Comparison of ENCODE assay signal across 9 cellular contexts in genomic region chr6:33789550-33789895, GRCh38. TPM values are rescaled to one million over a fixed set of nuclear protein-coding genes. Genes with fewer than 3 reads are reported as not detected.
DNase-seq lines count a peak whose midpoint lies in the region; ATAC-seq and TF ChIP-seq lines count a peak whose summit lies in the region.
"Had no signal": no experiment of that assay in that cellular context is flagged by ENCODE, and none has a peak within 500 bp of the region (broad histone marks: within the 10 kb centered on the region; RNA-seq: fewer than 3 reads in every experiment).

No MANE protein-coding gene starts in this region.

- H3K4me1 ChIP-seq in ascending aorta (peaks cover 13 to 29% of the 10 kb centered on the region in 2 donors), right lobe of liver (peaks cover 0 to 23% (median 2%) of the 10 kb centered on the region in 4 donors), thymus (ENCODE audit: control insufficient read depth, insufficient read depth, low read length) (peaks cover 18% of the 10 kb centered on the region)

- no peaks in the 10 kb centered on the region for H3K9me3 ChIP-seq in ascending aorta
- H3K9me3 ChIP-seq in right lobe of liver = no peaks in the 10 kb centered on the region
- no peaks in the 10 kb centered on the region for H3K9me3 ChIP-seq in thymus (ENCODE audit: control insufficient read depth)

- H3K36me3 ChIP-seq in ascending aorta = peaks cover 7 to 8% of the 10 kb centered on the region in 2 donors
- peaks cover 0 to 3% (median 0%) of the 10 kb centered on the region in 4 donors for H3K36me3 ChIP-seq in right lobe of liver
- H3K36me3 ChIP-seq in thymus (ENCODE audit: control insufficient read depth, insufficient read depth) = peaks cover 9% of the 10 kb centered on the region

- peaks cover 10% of the 10 kb centered on the region for H3K27me3 Mint-ChIP-seq in activated CD8-positive, alpha-beta memory T cell treated with anti-CD3 and anti-CD28 coated beads, Interleukin-2, amount 10 ng/mL, durations not matched to agents 7 days and 5 days

- peak overlapping the region; percentile 67 for H3K4me3 Mint-ChIP-seq in activated CD8-positive, alpha-beta memory T cell treated with anti-CD3 and anti-CD28 coated beads, Interleukin-2, amount 10 ng/mL, durations not matched to agents 7 days and 5 days

- no peak for ATAC-seq in activated CD8-positive, alpha-beta memory T cell treated with anti-CD3 and anti-CD28 coated beads, Interleukin-2, amount 10 ng/mL, durations not matched to agents 7 days and 5 days
- ATAC-seq in right lobe of liver (no peak), GM18873 (IDR thresholded peaks at IDR 0.05; ENCODE audit: low FRiP score, unreplicated experiment) (no peak)

- peaks cover 16% of the 10 kb centered on the region for H3K36me3 Mint-ChIP-seq in activated CD8-positive, alpha-beta memory T cell treated with anti-CD3 and anti-CD28 coated beads, Interleukin-2, amount 10 ng/mL, durations not matched to agents 7 days and 5 days

- peaks cover 45% of the 10 kb centered on the region for H3K4me1 Mint-ChIP-seq in activated CD8-positive, alpha-beta memory T cell treated with anti-CD3 and anti-CD28 coated beads, Interleukin-2, amount 10 ng/mL, durations not matched to agents 7 days and 5 days

- H3K27ac Mint-ChIP-seq in activated CD8-positive, alpha-beta memory T cell treated with anti-CD3 and anti-CD28 coated beads, Interleukin-2, amount 10 ng/mL, durations not matched to agents 7 days and 5 days = peak overlapping the region; percentile 77

- WGBS in right lobe of liver (ENCODE audit: insufficient coverage, low coverage, low lambda C conversion rate, missing lambda C conversion rate) = 92% methylated on average over 6 of the region's 11 CpGs
- WGBS in thymus = 94% methylated on average over 11 of the region's 11 CpGs

- TF ChIP-seq POLR2A in right lobe of liver (IDR thresholded peaks at IDR 0.05) = no peak

- CTCF ChIA-PET in activated CD8-positive, alpha-beta memory T cell treated with anti-CD3 and anti-CD28 coated beads, Interleukin-2, amount 10 ng/mL, durations not matched to agents 7 days and 5 days (lab: Charles Lee) = interaction anchor here (0.8 to 1.7 kb wide), 2 partner anchors 10 to 80 kb away, joined by 4 read pairs; no protein-coding TSS in a partner anchor

- H3K27me3 ChIP-seq in ascending aorta (no peaks in the 10 kb centered on the region), right lobe of liver (no peaks in the 10 kb centered on the region), thymus (ENCODE audit: control insufficient read depth, insufficient read depth) (no peaks in the 10 kb centered on the region)

- intact Hi-C loops in ascending aorta (cut with DNase I) = loop anchor here (1.0 to 2.0 kb wide), 2 partner anchors 78 to 205 kb away; partner anchors contain the start of gene UQCC2
- intact Hi-C loops in right lobe of liver (cut with DNase I) = no loop called here

- H3K9me3 Mint-ChIP-seq in activated CD8-positive, alpha-beta memory T cell treated with anti-CD3 and anti-CD28 coated beads, Interleukin-2, amount 10 ng/mL, durations not matched to agents 7 days and 5 days (ENCODE audit: low read depth) = no peaks in the 10 kb centered on the region

- peak overlapping the region; percentile 95 for H3K4me3 ChIP-seq in ascending aorta
- H3K4me3 ChIP-seq in right lobe of liver = peak overlapping the region; percentile 81 to 97 (median 92)
- peak overlapping the region; percentile 92 for H3K4me3 ChIP-seq in thymus (ENCODE audit: low read length)

- no peak for DNase-seq in activated CD8-positive, alpha-beta memory T cell treated with anti-CD3 and anti-CD28 coated beads, Interleukin-2, amount 10 ng/mL, durations not matched to agents 7 days and 5 days
- DNase-seq in activated CD8-positive, alpha-beta memory T cell treated with anti-CD3 and anti-CD28 coated beads, Interleukin-2, amount 50 U/mL, for 48 hours = no peak
- DNase-seq in ascending aorta (ENCODE audit: low spot score in 2 of 2) = no peak
- DNase-seq in right lobe of liver = no peak
- no peak for DNase-seq in mesenteric fat pad (ENCODE audit: low spot score)
- no peak for DNase-seq in NCI-H146 treated with DMSO at 0.1 percent for 48 hours (lab: John Stamatoyannopoulos, UW; ENCODE audit: unreplicated experiment)

- no peak for TF ChIP-seq CTCF in ascending aorta (IDR thresholded peaks at IDR 0.05)
- no peak for TF ChIP-seq CTCF in right lobe of liver (IDR thresholded peaks at IDR 0.05)

- peak overlapping the region; percentile 97 to 98 for H3K27ac ChIP-seq in ascending aorta
- peak overlapping the region in 1 of 3 donors; percentile 94 for H3K27ac ChIP-seq in right lobe of liver
- no peak overlapping the region for H3K27ac ChIP-seq in thymus (ENCODE audit: low read depth)

RNA-seq across cellular contexts. Expression of gene LEMD2, which starts 0.6 kb away (rescaled TPM):
- total RNA-seq in activated CD8-positive, alpha-beta memory T cell treated with anti-CD3 and anti-CD28 coated beads, Interleukin-2, amount 10 ng/mL, durations not matched to agents 7 days and 5 days = 10 to 100 TPM; 64.9 to 80.3 TPM
- total RNA-seq in ascending aorta (104 TPM), right lobe of liver (10 to 100 TPM; 17.8 to 28.0 (median 21.8) TPM), mesenteric fat pad (37.7 TPM)
- 67.5 TPM for polyA plus RNA-seq in thymus

RNA-seq across cellular contexts. Expression of gene MLN, which starts 14.3 kb away (rescaled TPM):
- not detected for total RNA-seq in activated CD8-positive, alpha-beta memory T cell treated with anti-CD3 and anti-CD28 coated beads, Interleukin-2, amount 10 ng/mL, durations not matched to agents 7 days and 5 days
- total RNA-seq in ascending aorta = not detected
- not detected for total RNA-seq in right lobe of liver
- polyA plus RNA-seq in thymus = 8.7 TPM
- not detected for total RNA-seq in mesenteric fat pad
- total RNA-seq: SK-MEL-5 had no signal

RNA-seq across cellular contexts. Expression of gene IP6K3, which starts 42.8 kb away (rescaled TPM):
- total RNA-seq in activated CD8-positive, alpha-beta memory T cell treated with anti-CD3 and anti-CD28 coated beads, Interleukin-2, amount 10 ng/mL, durations not matched to agents 7 days and 5 days = not detected
- not detected for total RNA-seq in ascending aorta
- 10 to 100 TPM in 3 of 6 experiments, 1 to 10 TPM in 3; 4.8 to 28.0 (median 9.7) TPM for total RNA-seq in right lobe of liver
- 6.6 TPM for polyA plus RNA-seq in thymus
- 0.13 TPM for total RNA-seq in mesenteric fat pad
- total RNA-seq: SK-MEL-5 had no signal
